In genomic region chr12:89950421-89950820, GRCh38 we compare ENCODE assay signal across 9 cellular contexts.
DNase-seq lines count a peak whose midpoint lies in the region; ATAC-seq and TF ChIP-seq lines count a peak whose summit lies in the region.
"Had no signal": no experiment of that assay in that cellular context is flagged by ENCODE, and none has a peak within 500 bp of the region (broad histone marks: within the 10 kb centered on the region; RNA-seq: fewer than 3 reads in every experiment).

No MANE protein-coding gene starts in this region.

- no peaks in the 10 kb centered on the region for H3K36me3 Mint-ChIP-seq in IgD-negative memory B cell

- no TSS peak for BruUV-seq in A673 (replicated peaks; lab: Mats Ljungman, UMichigan)

- ATAC-seq in GM21447 (IDR thresholded peaks at IDR 0.05; ENCODE audit: unreplicated experiment) (peak; percentile 48), HG03097 (IDR thresholded peaks at IDR 0.05; ENCODE audit: low FRiP score, unreplicated experiment) (no peak), GM19452 (IDR thresholded peaks at IDR 0.05; ENCODE audit: unreplicated experiment) (no peak)

- POLR2A ChIA-PET in A673 (lab: Charles Lee; ENCODE audit: low non-redundant PET): no interaction called here

- peak overlapping the region; percentile 27 to 62 (median 44) for H3K4me3 Mint-ChIP-seq in IgD-negative memory B cell
- H3K4me3 Mint-ChIP-seq: nephron had no signal

- peaks cover 46 to 58% (median 47%) of the 10 kb centered on the region in 3 donors for H3K4me1 Mint-ChIP-seq in IgD-negative memory B cell

- H3K36me3 ChIP-seq in GM06990 (ENCODE audit: control insufficient read depth, insufficient read depth, low read length) (no peaks in the 10 kb centered on the region), A673 (ENCODE audit: insufficient read depth, low read length, poor library complexity, severe bottlenecking) (no peaks in the 10 kb centered on the region)

- intact Hi-C loops in A673 (cut with micrococcal nuclease; ENCODE audit: unreplicated experiment): no loop called here

- CTCF ChIA-PET in A673 (lab: Charles Lee): no interaction called here

- DNase-seq in GM06990 (ENCODE audit: extremely low read depth, insufficient read length) (no peak), medulla oblongata (ENCODE audit: extremely low spot score) (peak; percentile 24), A673 (ENCODE audit: low spot score) (no peak), substantia nigra (lab: John Stamatoyannopoulos, UW) (no peak)

- no peaks in the 10 kb centered on the region for H3K9me3 Mint-ChIP-seq in IgD-negative memory B cell
- H3K9me3 Mint-ChIP-seq: nephron had no signal

- H3K27me3 Mint-ChIP-seq in IgD-negative memory B cell: peaks cover 2% of the 10 kb centered on the region

- no peak for TF ChIP-seq CTCF in GM06990 (IDR thresholded peaks at IDR 0.05; ENCODE audit: insufficient read depth, low read length, poor library complexity, severe bottlenecking)
- TF ChIP-seq CTCF in A673 (conservative IDR thresholded peaks at IDR 0.05; ENCODE audit: low read depth, low read length): no peak

- peak overlapping the region; percentile 16 for H3K4me3 ChIP-seq in GM06990 (replicated peaks; ENCODE audit: low read depth, low read length)
- H3K4me3 ChIP-seq in A673 (ENCODE audit: low read depth, low read length, poor library complexity, severe bottlenecking): no peak overlapping the region

- H3K4me1 ChIP-seq in A673 (ENCODE audit: insufficient read depth, low read length, poor library complexity, severe bottlenecking): peaks cover 35% of the 10 kb centered on the region

- no peak overlapping the region for H3K27ac ChIP-seq in A673 (ENCODE audit: low read depth, low read length, poor library complexity, severe bottlenecking)
- no peak overlapping the region for H3K27ac ChIP-seq in substantia nigra (ENCODE audit: low read depth, low read length, poor library complexity, severe bottlenecking)

- H3K27me3 ChIP-seq in GM06990 (replicated peaks; ENCODE audit: control insufficient read depth, insufficient read depth, low read length) (no peaks in the 10 kb centered on the region), A673 (replicated peaks; ENCODE audit: insufficient read depth, low read depth, low read length, poor library complexity) (no peaks in the 10 kb centered on the region)

- H3K9me3 ChIP-seq in A673 (ENCODE audit: low read depth, low read length, poor library complexity, severe bottlenecking): no peaks in the 10 kb centered on the region

- peak overlapping the region; percentile 69 to 97 (median 90) for H3K27ac Mint-ChIP-seq in IgD-negative memory B cell
